ENCODE assay signal across 18 cellular contexts in the genomic region with DNA sequence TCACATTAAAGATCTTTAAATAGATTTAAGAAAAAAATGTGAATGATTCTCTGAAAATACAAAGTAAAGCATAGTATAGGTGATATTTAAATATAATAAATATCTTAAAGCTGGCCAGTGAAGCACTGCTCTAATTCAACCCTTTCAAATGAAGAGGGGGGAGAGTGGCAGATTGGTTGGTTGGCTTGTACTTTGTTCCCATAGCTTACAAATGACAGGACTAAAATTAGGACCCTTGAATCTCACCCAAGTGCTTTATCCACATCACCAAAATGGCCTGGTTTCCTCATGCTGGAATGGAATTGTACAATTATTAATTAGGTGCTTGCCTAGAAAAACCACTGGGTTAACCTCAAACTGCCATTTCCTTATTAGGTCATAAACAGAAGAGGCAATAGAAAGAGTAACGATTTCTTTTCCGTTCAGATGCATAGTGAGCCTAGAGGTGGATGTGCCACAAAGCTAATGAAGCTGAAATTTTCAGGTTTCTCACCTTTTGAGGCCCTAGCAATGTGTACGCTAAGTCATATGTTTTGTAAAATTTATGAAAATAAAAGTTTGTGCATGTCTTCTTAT.
"Had no signal": no experiment of that assay in that cellular context is flagged by ENCODE, and none has a peak within 500 bp of the region (broad histone marks: within the 10 kb centered on the region; RNA-seq: fewer than 3 reads in every experiment).

No MANE protein-coding gene starts in this region.

- H3K9ac ChIP-seq: parathyroid adenoma had no signal

- ATAC-seq: activated CD4-positive, CD25-positive, alpha-beta regulatory T cell treated with anti-CD3 and anti-CD28 coated beads, Interleukin-2, amount 50 U/mL, for 24 hours; foreskin keratinocyte; naive thymus-derived CD8-positive, alpha-beta T cell had no signal

- H3K27ac ChIP-seq: breast epithelium, foreskin keratinocyte, neutrophil, parathyroid adenoma, transverse colon, vagina had no signal

- H3K27me3 ChIP-seq: breast epithelium, foreskin keratinocyte, neutrophil, transverse colon, vagina had no signal

- H3K36me3 ChIP-seq: breast epithelium, neutrophil, transverse colon, vagina had no signal

- H3K4me1 ChIP-seq: breast epithelium, foreskin keratinocyte, parathyroid adenoma, transverse colon, vagina had no signal

- H3K9me3 ChIP-seq: neutrophil, transverse colon, vagina had no signal

- H2AFZ ChIP-seq: parathyroid adenoma had no signal

- H3K4me3 ChIP-seq: breast epithelium, transverse colon, vagina had no signal

- DNase-seq: activated CD4-positive, alpha-beta T cell treated with anti-CD3 and anti-CD28 coated beads, Interleukin-2, amount 50 U/mL, for 1 hour; activated CD8-positive, alpha-beta memory T cell treated with anti-CD3 and anti-CD28 coated beads for 24 hours; activated naive CD8-positive, alpha-beta T cell treated with anti-CD3 and anti-CD28 coated beads, Interleukin-2, amount 10 ng/mL, durations not matched to agents 7 days and 5 days; effector memory CD4-positive, alpha-beta T cell; foreskin keratinocyte; head of caudate nucleus; naive thymus-derived CD8-positive, alpha-beta T cell; retina; small intestine; stimulated activated CD4-positive, alpha-beta T cell treated with anti-CD3 and anti-CD28 coated beads, Interleukin-4, amount 100 ng/mL, for 24 hours; stimulated activated naive CD4-positive, alpha-beta T cell; T-helper 9 cell; transverse colon had no signal
